ENCODE assay signal across 26 cellular contexts in genomic region chr18:68588169-68588568, GRCh38.
"Had no signal": no experiment of that assay in that cellular context is flagged by ENCODE, and none has a peak within 500 bp of the region (broad histone marks: within the 10 kb centered on the region; RNA-seq: fewer than 3 reads in every experiment).

No MANE protein-coding gene starts in this region.

- H3K4me1 ChIP-seq: colonic mucosa, Peyer's patch, SJCRH30 had no signal

- DNase-seq: activated CD4-positive, alpha-beta memory T cell treated with anti-CD3 and anti-CD28 coated beads, Interleukin-2, amount 10 ng/mL, durations not matched to agents 7 days and 5 days; activated CD4-positive, alpha-beta T cell treated with anti-CD3 and anti-CD28 coated beads for 36 hours; activated CD4-positive, alpha-beta T cell treated with anti-CD3 and anti-CD28 coated beads, Interleukin-2, amount 50 U/mL, for 1 hour; activated gamma-delta T cell treated with Interleukin-2 at 50 U/mL for 16 hours; activated naive CD4-positive, alpha-beta T cell treated with anti-CD3 and anti-CD28 coated beads, Interleukin-2, amount 10 ng/mL, durations not matched to agents 7 days and 5 days; activated naive CD8-positive, alpha-beta T cell treated with anti-CD3 and anti-CD28 coated beads for 36 hours; activated T-cell treated with anti-CD3 and anti-CD28 coated beads, Interleukin-2, amount 50 U/mL, for 72 hours; brain microvascular endothelial cell; cerebellar nuclear complex; colonic mucosa; Kasumi-1; KBM-7; NCI-H1092; NCI-H1930; NCI-H446 treated with DMSO at 0.1 percent for 48 hours; NCI-H526; NCI-H82; NK-92 treated with Interleukin-12 subunit alpha and Interleukin-12 subunit beta, amount 100 ng/mL, for 24 hours; Peyer's patch; Right ventricle myocardium superior; SJCRH30; SK-N-SH; T-helper 1 cell had no signal

- H3K27me3 ChIP-seq: brain microvascular endothelial cell, cardiac muscle cell, colonic mucosa, Peyer's patch, SJCRH30 had no signal

- H3K4me3 ChIP-seq: cardiac muscle cell, colonic mucosa, Peyer's patch, SJCRH30 had no signal

- H3K36me3 ChIP-seq: brain microvascular endothelial cell, cardiac muscle cell, colonic mucosa, Peyer's patch, SJCRH30 had no signal

- H3K9me3 ChIP-seq: colonic mucosa, Peyer's patch, SJCRH30, SK-N-SH had no signal

- H3K9ac ChIP-seq: SK-N-SH had no signal

- H3K27ac ChIP-seq: brain microvascular endothelial cell, cardiac muscle cell, colonic mucosa, Peyer's patch, RWPE1, SJCRH30, VCaP had no signal

- H3K4me2 ChIP-seq: SK-N-SH had no signal

- ATAC-seq: activated CD4-positive, alpha-beta T cell treated with anti-CD3 and anti-CD28 coated beads for 36 hours; activated T-cell treated with anti-CD3 and anti-CD28 coated beads, Interleukin-2, amount 50 U/mL, for 72 hours had no signal
